ENCODE assay signal across 16 cellular contexts in the genomic region with DNA sequence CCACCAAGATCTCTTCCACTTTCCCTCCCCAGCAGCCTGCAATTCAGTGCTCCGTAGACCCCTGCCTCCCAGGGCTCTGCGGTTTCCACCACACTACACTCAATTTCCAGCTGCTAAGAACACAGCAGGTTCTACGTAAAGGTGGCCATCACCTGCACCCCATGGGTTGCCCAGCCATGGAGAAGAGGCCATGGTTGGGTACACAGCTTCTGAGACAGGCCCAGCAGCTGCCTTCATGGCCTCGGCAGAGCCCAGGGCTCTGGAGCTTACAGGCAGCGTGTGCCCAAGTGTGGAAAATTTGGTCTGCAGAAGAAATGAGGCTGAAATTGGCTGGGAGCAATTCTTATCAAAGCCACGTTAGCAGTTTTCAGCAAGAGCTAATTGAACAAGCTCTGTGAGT. TPM values are rescaled to one million over a fixed set of nuclear protein-coding genes. Genes with fewer than 3 reads are reported as not detected.
"Had no signal": no experiment of that assay in that cellular context is flagged by ENCODE, and none has a peak within 500 bp of the region (broad histone marks: within the 10 kb centered on the region; RNA-seq: fewer than 3 reads in every experiment).

No MANE protein-coding gene starts in this region.

RNA-seq across cellular contexts. Expression of gene ALPP, which starts 54.6 kb away (rescaled TPM):
- total RNA-seq: activated CD4-positive, alpha-beta memory T cell treated with anti-CD3 and anti-CD28 coated beads for 36 hours; activated CD8-positive, alpha-beta memory T cell treated with anti-CD3 and anti-CD28 coated beads, Interleukin-2, amount 10 ng/mL, durations not matched to agents 7 days and 5 days; activated T-helper 1 cell treated with anti-CD3 and anti-CD28 coated beads, Interleukin-12 subunit alpha, Interleukin-12 subunit beta, Interleukin-2, Interleukin-4 antibody, amounts not matched to agents 30 ng/mL and 10 ng/mL and 1 ng/mL, durations not matched to agents 14 hours and 24 hours and 36 hours; adrenal gland; ascending aorta; dermis microvascular lymphatic vessel endothelial cell; endothelial cell of umbilical vein; esophagus mucosa; left ventricle myocardium inferior; lung microvascular endothelial cell; mesothelial cell of epicardium; natural killer cell treated with Interleukin-12 subunit alpha and Interleukin-12 subunit beta and Interleukin-15 and Interleukin-18, amount 100 ng/mL, for 72 hours; psoas muscle; right cardiac atrium; temporal lobe had no signal
- polyA plus RNA-seq: adrenal gland, endothelial cell of umbilical vein, ovary, psoas muscle, right cardiac atrium had no signal
